In the genomic region with DNA sequence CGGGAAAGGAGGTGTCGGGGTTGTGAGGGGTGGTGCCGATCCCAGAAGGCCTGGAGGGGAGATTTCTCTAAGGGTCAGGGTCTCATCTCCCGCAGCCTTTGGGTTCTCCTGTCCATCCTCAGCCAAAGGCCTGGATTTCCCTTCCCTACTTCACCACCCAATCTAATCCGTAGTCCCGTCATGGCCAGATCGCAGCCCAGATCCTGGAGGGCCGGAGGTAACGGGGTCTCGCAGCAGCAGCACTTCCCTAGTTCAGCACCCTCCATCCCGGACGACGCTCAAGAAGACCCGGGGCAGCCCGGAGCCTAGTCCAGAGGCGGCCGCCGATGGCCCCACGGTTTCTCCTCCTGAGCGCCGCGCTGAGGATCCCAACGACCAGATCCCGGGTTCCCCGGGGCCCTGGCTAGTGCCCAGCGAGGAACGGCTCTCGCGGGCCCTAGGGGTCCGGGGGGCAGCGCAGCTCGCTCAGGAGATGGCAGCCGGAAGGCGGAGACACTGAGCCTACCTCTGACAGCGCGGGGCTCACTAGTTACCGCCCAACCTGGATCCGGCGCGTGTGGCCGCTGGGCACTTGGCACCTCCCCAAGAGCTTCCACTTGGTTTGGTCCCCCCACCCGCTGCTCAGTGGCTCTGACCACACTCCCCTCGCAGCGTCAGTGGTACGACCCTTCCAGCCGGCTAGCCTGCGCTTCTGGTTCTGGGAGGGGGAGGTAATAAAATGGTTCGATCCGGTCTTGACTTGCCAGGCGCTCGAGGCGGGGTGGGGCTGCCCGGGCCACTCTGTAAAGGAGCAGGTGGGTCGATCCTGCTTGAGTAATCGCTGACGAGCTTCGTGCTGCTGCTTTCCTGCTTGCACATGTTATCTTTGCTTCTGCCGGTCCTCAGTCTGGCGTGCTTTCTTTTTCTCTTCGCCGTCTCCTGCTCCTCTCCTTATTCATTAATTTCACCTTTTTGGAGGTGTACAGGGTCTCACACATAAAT, we compare ENCODE assay signal across 8 cellular contexts. TPM values are rescaled to one million over a fixed set of nuclear protein-coding genes. Genes with fewer than 3 reads are reported as not detected.
DNase-seq lines count a peak whose midpoint lies in the region; ATAC-seq, FAIRE-seq and TF ChIP-seq lines count a peak whose summit lies in the region.

No MANE protein-coding gene starts in this region.

- no peak for FAIRE-seq in RCC 7860 (lab: Jason Lieb, UNC)

- H3K4me1 Mint-ChIP-seq in osteocyte (ENCODE audit: unreplicated experiment), result peaks cover 25% of the 10 kb centered on the region
- no peaks in the 10 kb centered on the region for H3K4me1 Mint-ChIP-seq in type B pancreatic cell (ENCODE audit: unreplicated experiment)

- H3K27me3 Mint-ChIP-seq in osteocyte (ENCODE audit: unreplicated experiment), result no peaks in the 10 kb centered on the region
- peaks cover 1% of the 10 kb centered on the region for H3K27me3 Mint-ChIP-seq in type B pancreatic cell

- ATAC-seq in GM18520 (IDR thresholded peaks at IDR 0.05; ENCODE audit: unreplicated experiment), result peak; percentile 33

- H3K36me3 Mint-ChIP-seq in osteocyte (ENCODE audit: unreplicated experiment), result no peaks in the 10 kb centered on the region
- H3K36me3 Mint-ChIP-seq in type B pancreatic cell, result no peaks in the 10 kb centered on the region

- H3K27ac Mint-ChIP-seq in osteocyte (ENCODE audit: unreplicated experiment), result peak overlapping the region; percentile 97
- H3K27ac Mint-ChIP-seq in type B pancreatic cell, result peak overlapping the region; percentile 61

- TF ChIP-seq CTCF in osteocyte (IDR thresholded peaks at IDR 0.05) (peak; percentile 25), type B pancreatic cell (conservative IDR thresholded peaks at IDR 0.05) (peak; percentile 37)

- peak overlapping the region; percentile 52 for H3K4me3 Mint-ChIP-seq in osteocyte (ENCODE audit: unreplicated experiment)
- peak overlapping the region; percentile 83 for H3K4me3 Mint-ChIP-seq in type B pancreatic cell

- H3K9me3 Mint-ChIP-seq in osteocyte (ENCODE audit: unreplicated experiment) (peaks cover 3% of the 10 kb centered on the region), type B pancreatic cell (peaks cover 5% of the 10 kb centered on the region)

- DNase-seq in HUDEP-2 (lab: John Stamatoyannopoulos, UW; ENCODE audit: unreplicated experiment in 76 of 76), result peak in 74 of 76 experiments; percentile 30 to 92 (median 85)
- peak; percentile 63 for DNase-seq in SIG-M5 (lab: John Stamatoyannopoulos, UW)
- peak; percentile 74 for DNase-seq in activated naive CD4-positive, alpha-beta T cell treated with anti-CD3 and anti-CD28 coated beads, Interleukin-2, amount 50 U/mL, for 16 hours
- peak; percentile 55 for DNase-seq in globus pallidus (ENCODE audit: low spot score)
- DNase-seq in osteocyte (ENCODE audit: extremely low spot score, unreplicated experiment), result no peak
- no peak for DNase-seq in type B pancreatic cell (ENCODE audit: extremely low spot score, unreplicated experiment)
- no peak for DNase-seq in RCC 7860 (ENCODE audit: low spot score)

RNA-seq across cellular contexts. Expression of a gene that starts 3.6 kb away (rescaled TPM):
- total RNA-seq in osteocyte (1.2 and 2.3 TPM in 2 replicates), type B pancreatic cell (ENCODE audit: low replicate concordance) (4.8 and 7.0 TPM in 2 replicates)

RNA-seq across cellular contexts. Expression of a gene that starts 5.5 kb away (rescaled TPM):
- total RNA-seq in osteocyte (97.4 and 100 TPM in 2 replicates), type B pancreatic cell (ENCODE audit: low replicate concordance) (25.7 and 28.2 TPM in 2 replicates)

RNA-seq across cellular contexts. Expression of a gene that starts 20.0 kb away (rescaled TPM):
- total RNA-seq in osteocyte (7.7 and 8.5 TPM in 2 replicates), type B pancreatic cell (ENCODE audit: low replicate concordance) (8.7 and 13.2 TPM in 2 replicates)

RNA-seq across cellular contexts. Expression of a gene that starts 33.8 kb away (rescaled TPM):
- 1.5 and 2.3 TPM in 2 replicates for total RNA-seq in osteocyte
- 13.6 and 14.8 TPM in 2 replicates for total RNA-seq in type B pancreatic cell (ENCODE audit: low replicate concordance)

RNA-seq across cellular contexts. Expression of a gene that starts 42.7 kb away (rescaled TPM):
- 23.3 and 23.9 TPM in 2 replicates for total RNA-seq in osteocyte
- total RNA-seq in type B pancreatic cell (ENCODE audit: low replicate concordance), result 16.4 and 17.8 TPM in 2 replicates

Comparison
In these comparisons a context has a peak if more than half of its experiments do, and no peak if none do; other contexts are left out.
1. DNase-seq: peak in HUDEP-2 (74 of 76), SIG-M5 (single experiment), activated naive CD4-positive, alpha-beta T cell treated with anti-CD3 and anti-CD28 coated beads, Interleukin-2, amount 50 U/mL, for 16 hours (single experiment) and globus pallidus (single experiment); none in osteocyte (single experiment), type B pancreatic cell (single experiment) and RCC 7860 (single experiment).